25 cellular contexts compared by ENCODE assay signal in genomic region chr10:122510326-122510725, GRCh38. TPM values are rescaled to one million over a fixed set of nuclear protein-coding genes. Genes with fewer than 3 reads are reported as not detected.
DNase-seq lines count a peak whose midpoint lies in the region; FAIRE-seq and TF ChIP-seq lines count a peak whose summit lies in the region.
"Had no signal": no experiment of that assay in that cellular context is flagged by ENCODE, and none has a peak within 500 bp of the region (broad histone marks: within the 10 kb centered on the region; RNA-seq: fewer than 3 reads in every experiment).

No MANE protein-coding gene starts in this region.

- peaks cover 7% of the 10 kb centered on the region for H3K27me3 Mint-ChIP-seq in neural progenitor cell (ENCODE audit: insufficient read depth, low read depth)

- no peaks in the 10 kb centered on the region for H3K36me3 Mint-ChIP-seq in neural progenitor cell
- H3K36me3 Mint-ChIP-seq: naive thymus-derived CD8-positive, alpha-beta T cell had no signal

- H3K36me3 ChIP-seq in neural progenitor cell: no peaks in the 10 kb centered on the region
- H3K36me3 ChIP-seq in effector memory CD4-positive, alpha-beta T cell (ENCODE audit: control insufficient read depth, insufficient read depth, low read length): no peaks in the 10 kb centered on the region
- H3K36me3 ChIP-seq: SJCRH30 had no signal

- peak overlapping the region; percentile 15 for H2AFZ ChIP-seq in neural progenitor cell (replicated peaks)

- no peaks in the 10 kb centered on the region for H3K9me3 ChIP-seq in neural progenitor cell (ENCODE audit: low read depth)
- H3K9me3 ChIP-seq in effector memory CD4-positive, alpha-beta T cell (ENCODE audit: control insufficient read depth, low read length): no peaks in the 10 kb centered on the region
- H3K9me3 ChIP-seq: SJCRH30, thoracic aorta had no signal

- no peak overlapping the region for H3K4me3 ChIP-seq in epithelial cell of esophagus (ENCODE audit: low read length)
- H3K4me3 ChIP-seq in neural progenitor cell: no peak overlapping the region
- H3K4me3 ChIP-seq in effector memory CD4-positive, alpha-beta T cell (ENCODE audit: insufficient read depth, low read depth, low read length, poor library complexity, severe bottlenecking): no peak overlapping the region
- H3K4me3 ChIP-seq: SJCRH30, thoracic aorta had no signal

- H3K4me1 ChIP-seq in neural progenitor cell: no peaks in the 10 kb centered on the region
- peaks cover 10% of the 10 kb centered on the region for H3K4me1 ChIP-seq in effector memory CD4-positive, alpha-beta T cell (ENCODE audit: control insufficient read depth, insufficient read depth, low read length, poor library complexity, severe bottlenecking)

- H3K9ac ChIP-seq in neural progenitor cell: no peak overlapping the region

- no peaks in the 10 kb centered on the region for H3K27me3 ChIP-seq in neural progenitor cell
- H3K27me3 ChIP-seq in effector memory CD4-positive, alpha-beta T cell (replicated peaks; ENCODE audit: control insufficient read depth, insufficient read depth, low read length, poor library complexity, severe bottlenecking): no peaks in the 10 kb centered on the region

- H4K20me1 ChIP-seq in neural progenitor cell (ENCODE audit: low read depth): no peaks in the 10 kb centered on the region

- peaks cover 20% of the 10 kb centered on the region for H3K4me1 Mint-ChIP-seq in neural progenitor cell

- no peak for FAIRE-seq in urothelium cell line (lab: Jason Lieb, UNC)
- FAIRE-seq: GM18507 had no signal

- no peaks in the 10 kb centered on the region for H3K79me2 ChIP-seq in neural progenitor cell (ENCODE audit: low read depth)

- no peaks in the 10 kb centered on the region for H3F3A ChIP-seq in neural progenitor cell (ENCODE audit: low read depth)

- peak; percentile 99 for DNase-seq in amniotic epithelial cell (ENCODE audit: low read depth)
- peak; percentile 98 for DNase-seq in epithelial cell of esophagus (ENCODE audit: low read depth)
- no peak for DNase-seq in neural progenitor cell (ENCODE audit: low spot score)
- peak; percentile 57 for DNase-seq in urothelium cell line (ENCODE audit: low spot score)
- no peak for DNase-seq in NCI-H510A (lab: John Stamatoyannopoulos, UW)
- DNase-seq in effector memory CD4-positive, alpha-beta T cell: no peak
- DNase-seq in activated CD4-positive, alpha-beta T cell treated with anti-CD3 and anti-CD28 coated beads, Interleukin-2, amount 50 U/mL, for 48 hours: no peak
- DNase-seq: activated gamma-delta T cell treated with Interleukin-2 at 50 U/mL for 16 hours; amygdala; cerebellar nuclear complex; effector memory CD8-positive, alpha-beta T cell; head of caudate nucleus; mesenchymal stem cell; naive thymus-derived CD8-positive, alpha-beta T cell; NCI-H1417 treated with DMSO at 0.1 percent for 48 hours; SJCRH30; stimulated activated CD8-positive, alpha-beta memory T cell treated with anti-CD3 and anti-CD28 coated beads, Interleukin-4, amount 100 ng/mL, for 48 hours had no signal

- no peaks in the 10 kb centered on the region for H3K9me3 Mint-ChIP-seq in neural progenitor cell
- H3K9me3 Mint-ChIP-seq: effector memory CD8-positive, alpha-beta T cell; naive thymus-derived CD8-positive, alpha-beta T cell had no signal

- H3K4me2 ChIP-seq in neural progenitor cell: no peak overlapping the region

- peak overlapping the region; percentile 69 for H3K27ac Mint-ChIP-seq in neural progenitor cell

- no peak overlapping the region for H3K4me3 Mint-ChIP-seq in neural progenitor cell
- H3K4me3 Mint-ChIP-seq: effector memory CD8-positive, alpha-beta T cell; naive thymus-derived CD8-positive, alpha-beta T cell had no signal

- no peak for TF ChIP-seq CTCF in epithelial cell of esophagus (IDR thresholded peaks at IDR 0.05; ENCODE audit: insufficient read depth, low read depth, low read length, missing control alignments)
- no peak for TF ChIP-seq CTCF in neural progenitor cell (IDR thresholded peaks at IDR 0.05)

- H3K27ac ChIP-seq in neural progenitor cell: no peak overlapping the region
- no peak overlapping the region for H3K27ac ChIP-seq in effector memory CD4-positive, alpha-beta T cell (ENCODE audit: insufficient read depth, low read length, poor library complexity, severe bottlenecking)
- H3K27ac ChIP-seq: SJCRH30, thoracic aorta, VCaP had no signal

RNA-seq across cellular contexts. Expression of gene HTRA1, which starts 49.0 kb away (rescaled TPM):
- total RNA-seq in neural progenitor cell (ENCODE audit: low replicate concordance): 12.2 and 17.0 TPM in 2 replicates
- total RNA-seq: naive thymus-derived CD8-positive, alpha-beta T cell; T-helper 1 cell treated with Interleukin-12 subunit alpha and Interleukin-12 subunit beta and Interleukin-4 antibody, amounts not matched to agents 30 ng/mL and 1 ng/mL, for 36 hours had no signal

RNA-seq across cellular contexts. Expression of gene DMBT1, which starts 50.2 kb away (rescaled TPM):
- not detected in 2 replicates for total RNA-seq in neural progenitor cell (ENCODE audit: low replicate concordance)
- total RNA-seq: H4; naive thymus-derived CD8-positive, alpha-beta T cell; pulmonary artery endothelial cell; T-helper 1 cell treated with Interleukin-12 subunit alpha and Interleukin-12 subunit beta and Interleukin-4 antibody, amounts not matched to agents 30 ng/mL and 1 ng/mL, for 36 hours had no signal

RNA-seq across cellular contexts. Expression of gene ARMS2, which starts 55.9 kb away (rescaled TPM):
- not detected in 2 replicates for total RNA-seq in neural progenitor cell (ENCODE audit: low replicate concordance)
- total RNA-seq: Daoy; fibroblast of lung; H4; naive thymus-derived CD8-positive, alpha-beta T cell; pulmonary artery endothelial cell; SJCRH30; T-helper 1 cell treated with Interleukin-12 subunit alpha and Interleukin-12 subunit beta and Interleukin-4 antibody, amounts not matched to agents 30 ng/mL and 1 ng/mL, for 36 hours; thoracic aorta had no signal

Comparison
In these comparisons a context has a peak if more than half of its experiments do, and no peak if none do; other contexts are left out.
1. DNase-seq: peak in amniotic epithelial cell (single experiment), epithelial cell of esophagus (single experiment) and urothelium cell line (single experiment); none in neural progenitor cell (single experiment), NCI-H510A (single experiment), effector memory CD4-positive, alpha-beta T cell (0 of 3) and activated CD4-positive, alpha-beta T cell treated with anti-CD3 and anti-CD28 coated beads, Interleukin-2, amount 50 U/mL, for 48 hours (0 of 2).